ENCODE assay signal across 8 cellular contexts in genomic region chr9:129174102-129174723, GRCh38. TPM values are rescaled to one million over a fixed set of nuclear protein-coding genes. Genes with fewer than 3 reads are reported as not detected.
DNase-seq lines count a peak whose midpoint lies in the region; ATAC-seq lines count a peak whose summit lies in the region.

No MANE protein-coding gene starts in this region.

- peak overlapping the region; percentile 82 for H3K4me3 ChIP-seq in ACC112 (ENCODE audit: low read depth, low read length)

- peaks cover 15% of the 10 kb centered on the region for H3K27me3 Mint-ChIP-seq in activated CD4-positive, alpha-beta T cell treated with anti-CD3 and anti-CD28 coated beads, Interleukin-2, amount 10 ng/mL, durations not matched to agents 24 days and 14 days

- no peaks in the 10 kb centered on the region for H3K27me3 ChIP-seq in ACC112 (ENCODE audit: insufficient read depth, low read length)

- peak; percentile 19 for DNase-seq in GOT3 (lab: John Stamatoyannopoulos, UW)
- DNase-seq in NCI-H446 treated with DMSO at 0.1 percent for 48 hours (lab: John Stamatoyannopoulos, UW), result peak; percentile 8
- DNase-seq in activated CD4-positive, alpha-beta T cell treated with anti-CD3 and anti-CD28 coated beads, Interleukin-2, amount 10 ng/mL, durations not matched to agents 24 days and 14 days, result peak; percentile 96
- DNase-seq in left colon, result peak; percentile 88 to 93
- peak; percentile 53 to 77 for DNase-seq in stimulated activated CD4-positive, alpha-beta T cell treated with anti-CD3 and anti-CD28 coated beads, Interleukin-1b, Interleukin-23, amount 100 ng/mL, for 1 hour (ENCODE audit: low read depth in 2 of 2)

- H3K27ac ChIP-seq in ACC112 (ENCODE audit: low read depth, low read length) (peak overlapping the region; percentile 76), cingulate gyrus (ENCODE audit: low read depth, low read length) (peak overlapping the region; percentile 94)

- H3K4me1 ChIP-seq in ACC112 (ENCODE audit: control insufficient read depth, insufficient read depth, low read length, unreplicated experiment), result peaks cover 27% of the 10 kb centered on the region

- no peaks in the 10 kb centered on the region for H3K36me3 Mint-ChIP-seq in activated CD4-positive, alpha-beta T cell treated with anti-CD3 and anti-CD28 coated beads, Interleukin-2, amount 10 ng/mL, durations not matched to agents 24 days and 14 days (ENCODE audit: low read depth)

- peak overlapping the region; percentile 86 for H3K4me3 Mint-ChIP-seq in activated CD4-positive, alpha-beta T cell treated with anti-CD3 and anti-CD28 coated beads, Interleukin-2, amount 10 ng/mL, durations not matched to agents 24 days and 14 days

- H3K9me3 Mint-ChIP-seq in activated CD4-positive, alpha-beta T cell treated with anti-CD3 and anti-CD28 coated beads, Interleukin-2, amount 10 ng/mL, durations not matched to agents 24 days and 14 days, result no peaks in the 10 kb centered on the region

- H2AFZ ChIP-seq in ACC112 (ENCODE audit: low read length, unreplicated experiment), result peak overlapping the region; percentile 51

- H3K27ac Mint-ChIP-seq in activated CD4-positive, alpha-beta T cell treated with anti-CD3 and anti-CD28 coated beads, Interleukin-2, amount 10 ng/mL, durations not matched to agents 24 days and 14 days, result peak overlapping the region; percentile 80

- no peaks in the 10 kb centered on the region for H3K36me3 ChIP-seq in ACC112 (ENCODE audit: insufficient read depth, low read length)

- H3K79me2 ChIP-seq in ACC112 (ENCODE audit: control insufficient read depth, insufficient read depth, low read length, unreplicated experiment), result peaks cover 13% of the 10 kb centered on the region

- peaks cover 19% of the 10 kb centered on the region for H3K4me1 Mint-ChIP-seq in activated CD4-positive, alpha-beta T cell treated with anti-CD3 and anti-CD28 coated beads, Interleukin-2, amount 10 ng/mL, durations not matched to agents 24 days and 14 days

- intact Hi-C loops in activated CD4-positive, alpha-beta T cell treated with anti-CD3 and anti-CD28 coated beads, Interleukin-2, amount 10 ng/mL, durations not matched to agents 24 days and 14 days (cut with micrococcal nuclease), result loop anchor here (1.0 to 2.0 kb wide), 3 partner anchors 94 to 451 kb away; no protein-coding TSS in a partner anchor
- intact Hi-C loops in left colon (cut with DNase I, micrococcal nuclease), result loop anchor here in 1 of 2 donors (10.0 kb wide), 2 partner anchors 321 to 431 kb away; no protein-coding TSS in a partner anchor

- ATAC-seq in left colon (peak; percentile 48), GM18517 (IDR thresholded peaks at IDR 0.05; ENCODE audit: unreplicated experiment) (no peak)

RNA-seq across cellular contexts. Expression of gene IER5L, which starts 3.8 kb away (rescaled TPM):
- 11.7 and 12.2 TPM in 2 replicates for total RNA-seq in activated CD4-positive, alpha-beta T cell treated with anti-CD3 and anti-CD28 coated beads, Interleukin-2, amount 10 ng/mL, durations not matched to agents 24 days and 14 days
- 1 to 10 TPM; 4.3 to 8.8 TPM for total RNA-seq in left colon

Comparison
In these comparisons a context has a peak if more than half of its experiments do, and no peak if none do; other contexts are left out.
1. DNase-seq: peak in every context shown above with its lines; median percentile 96 in activated CD4-positive, alpha-beta T cell treated with anti-CD3 and anti-CD28 coated beads, Interleukin-2, amount 10 ng/mL, durations not matched to agents 24 days and 14 days; 90 in left colon; 65 in stimulated activated CD4-positive, alpha-beta T cell treated with anti-CD3 and anti-CD28 coated beads, Interleukin-1b, Interleukin-23, amount 100 ng/mL, for 1 hour; 19 in GOT3; 8 in NCI-H446 treated with DMSO at 0.1 percent for 48 hours.